ENCODE assay signal across 8 cellular contexts in the genomic region with DNA sequence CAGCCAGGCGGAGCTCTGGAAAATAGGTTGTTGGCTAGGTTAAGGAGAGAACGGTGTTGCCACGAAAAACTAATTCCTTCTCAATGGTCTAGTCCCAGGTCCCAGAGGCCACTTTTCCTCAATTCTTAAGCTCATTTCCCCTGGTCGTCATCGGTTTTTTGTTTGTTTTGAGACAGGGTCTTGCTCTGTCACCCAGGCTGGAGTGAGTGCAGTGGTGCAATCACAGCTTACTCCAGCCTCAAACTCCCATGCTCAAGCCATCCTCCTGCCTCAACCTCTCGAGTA. TPM values are rescaled to one million over a fixed set of nuclear protein-coding genes. Genes with fewer than 3 reads are reported as not detected.
DNase-seq lines count a peak whose midpoint lies in the region; ATAC-seq and TF ChIP-seq lines count a peak whose summit lies in the region.

No MANE protein-coding gene starts in this region.

- ATAC-seq in HG02763 (IDR thresholded peaks at IDR 0.05; ENCODE audit: unreplicated experiment) (no peak), GM18858 (IDR thresholded peaks at IDR 0.05; ENCODE audit: unreplicated experiment) (no peak)

- peak overlapping the region; percentile 88 for H3K27ac ChIP-seq in A673 (ENCODE audit: low read depth, low read length, poor library complexity, severe bottlenecking)
- no peak overlapping the region for H3K27ac ChIP-seq in HUES6 (ENCODE audit: low read depth, low read length)
- H3K27ac ChIP-seq in breast epithelium: peak overlapping the region; percentile 21 to 99
- H3K27ac ChIP-seq in muscle layer of duodenum (ENCODE audit: low read length): no peak overlapping the region

- H3K36me3 ChIP-seq in A673 (ENCODE audit: insufficient read depth, low read length, poor library complexity, severe bottlenecking) (peaks cover 34% of the 10 kb centered on the region), HUES6 (ENCODE audit: control insufficient read depth, insufficient read depth, low read length) (peaks cover 46% of the 10 kb centered on the region), breast epithelium (no peaks in the 10 kb centered on the region), muscle layer of duodenum (ENCODE audit: control insufficient read depth in 1 of 2, insufficient read depth in 2 of 2, low read length in 2 of 2) (peaks cover 0 to 9% of the 10 kb centered on the region in 2 donors)

- intact Hi-C loops in A673 (cut with micrococcal nuclease; ENCODE audit: unreplicated experiment): loop anchor here (2.0 to 5.0 kb wide), 2 partner anchors 35 to 399 kb away; no protein-coding TSS in a partner anchor
- intact Hi-C loops in breast epithelium (cut with DNase I; ENCODE audit: low total_unique reads): loop anchor here (5.0 kb wide), 1 partner anchor 34 kb away; no protein-coding TSS in a partner anchor

- no TSS peak for BruUV-seq in A673 (replicated peaks; lab: Mats Ljungman, UMichigan)

- CTCF ChIA-PET in A673 (lab: Charles Lee): interaction anchor here (1.6 kb wide), 1 partner anchor 24 kb away, joined by 5 read pairs; no protein-coding TSS in a partner anchor

- POLR2A ChIA-PET in A673 (lab: Charles Lee; ENCODE audit: low non-redundant PET): interaction anchor here (0.5 kb wide), 1 partner anchor 82 kb away, joined by 4 read pairs; no protein-coding TSS in a partner anchor

- H3K27me3 ChIP-seq in A673 (replicated peaks; ENCODE audit: insufficient read depth, low read depth, low read length, poor library complexity) (no peaks in the 10 kb centered on the region), HUES6 (ENCODE audit: control insufficient read depth, insufficient read depth, low read length) (no peaks in the 10 kb centered on the region), breast epithelium (no peaks in the 10 kb centered on the region), muscle layer of duodenum (ENCODE audit: low read depth, low read length) (no peaks in the 10 kb centered on the region)

- H3K9ac ChIP-seq in HUES6 (ENCODE audit: low read length): peak overlapping the region; percentile 98

- H3K4me1 ChIP-seq in A673 (ENCODE audit: insufficient read depth, low read length, poor library complexity, severe bottlenecking) (peaks cover 39% of the 10 kb centered on the region), HUES6 (ENCODE audit: control insufficient read depth, insufficient read depth, low read length) (peaks cover 34% of the 10 kb centered on the region), breast epithelium (peaks cover 18 to 37% of the 10 kb centered on the region in 2 donors), muscle layer of duodenum (ENCODE audit: control insufficient read depth in 1 of 2, insufficient read depth in 2 of 2, low read length in 2 of 2) (peaks cover 37 to 66% of the 10 kb centered on the region in 2 donors)

- H3K4me3 ChIP-seq in A673 (ENCODE audit: low read depth, low read length, poor library complexity, severe bottlenecking): peak overlapping the region; percentile 96
- peak overlapping the region; percentile 89 for H3K4me3 ChIP-seq in HUES6 (ENCODE audit: low read depth, low read length)
- peak overlapping the region; percentile 84 to 95 (median 85) for H3K4me3 ChIP-seq in breast epithelium
- H3K4me3 ChIP-seq in muscle layer of duodenum (ENCODE audit: low read depth in 1 of 2, low read length in 2 of 2): peak overlapping the region; percentile 73 to 89

- no peak for TF ChIP-seq POLR2A in breast epithelium (IDR thresholded peaks at IDR 0.05)

- no peaks in the 10 kb centered on the region for H3K9me3 ChIP-seq in A673 (ENCODE audit: low read depth, low read length, poor library complexity, severe bottlenecking)
- H3K9me3 ChIP-seq in HUES6 (ENCODE audit: control insufficient read depth, insufficient read depth, low read depth, low read length): no peaks in the 10 kb centered on the region
- H3K9me3 ChIP-seq in breast epithelium: no peaks in the 10 kb centered on the region
- H3K9me3 ChIP-seq in muscle layer of duodenum (ENCODE audit: control insufficient read depth in 1 of 2, low read length in 2 of 2): no peaks in the 10 kb centered on the region

- DNase-seq in A673 (ENCODE audit: low spot score) (no peak), breast epithelium (ENCODE audit: low spot score in 2 of 2) (no peak), DMS114 treated with DMSO at 0.1 percent for 48 hours (lab: John Stamatoyannopoulos, UW; ENCODE audit: unreplicated experiment) (no peak), NCI-H2081 (lab: John Stamatoyannopoulos, UW) (no peak)

- TF ChIP-seq CTCF in A673 (conservative IDR thresholded peaks at IDR 0.05; ENCODE audit: low read depth, low read length) (no peak), breast epithelium (IDR thresholded peaks at IDR 0.05) (no peak)

RNA-seq across cellular contexts. Expression of a gene that starts 1.2 kb away (rescaled TPM):
- 186 and 187 TPM in 2 replicates for total RNA-seq in A673 (2021)
- total RNA-seq in breast epithelium: 10 to 100 TPM; 32.6 to 38.0 (median 33.3) TPM

RNA-seq across cellular contexts. Expression of a gene that starts 1.7 kb away (rescaled TPM):
- total RNA-seq in A673 (2021) (73.7 and 75.9 TPM in 2 replicates), breast epithelium (10 to 100 TPM; 44.6 to 52.8 (median 47.4) TPM)

RNA-seq across cellular contexts. Expression of a gene that starts 11.3 kb away (rescaled TPM):
- total RNA-seq in A673 (2021) (15.1 and 16.3 TPM in 2 replicates), breast epithelium (1 to 10 TPM in 2 of 3 donors, not detected in 1; 2.5 to 3.9 TPM)

RNA-seq across cellular contexts. Expression of a gene that starts 18.4 kb away (rescaled TPM):
- total RNA-seq in A673 (2021) (0.73 TPM in 1 of 2 replicates, not detected in the other), breast epithelium (1 to 10 TPM in 2 of 3 donors, not detected in 1; 1.0 to 2.3 TPM)

RNA-seq across cellular contexts. Expression of a gene that starts 44.2 kb away (rescaled TPM):
- total RNA-seq in A673 (2021): not detected in 2 replicates
- total RNA-seq in breast epithelium: 1 to 10 TPM in 1 of 3 donors, not detected in 2; 1.8 TPM

Comparison
In these comparisons a context has a peak if more than half of its experiments do, and no peak if none do; other contexts are left out.
1. H3K27ac ChIP-seq: peak in A673 (single experiment) and breast epithelium (2 of 2); none in HUES6 (single experiment) and muscle layer of duodenum (single experiment).
2. Peak in every context shown above with its lines, with median percentiles within 50 percentile points of each other: H3K4me3 ChIP-seq.